10 cellular contexts compared by ENCODE assay signal in genomic region chr6:26271640-26272090, GRCh38.
DNase-seq lines count a peak whose midpoint lies in the region; ATAC-seq and TF ChIP-seq lines count a peak whose summit lies in the region.
"Had no signal": no experiment of that assay in that cellular context is flagged by ENCODE, and none has a peak within 500 bp of the region (broad histone marks: within the 10 kb centered on the region; RNA-seq: fewer than 3 reads in every experiment).

No MANE protein-coding gene starts in this region.

- TF ChIP-seq POLR2A in spleen (IDR thresholded peaks at IDR 0.05) = peak in 2 of 3 donors; percentile 9 to 44

- H3K4me1 ChIP-seq in iPS DF 6.9 (ENCODE audit: control insufficient read depth, insufficient read depth, low read length) (peaks cover 1% of the 10 kb centered on the region; the same call in 1 of the 2 replicates), spleen (peaks cover 6 to 46% (median 31%) of the 10 kb centered on the region in 6 donors)

- CTCF ChIA-PET in RWPE1 (lab: Yijun Ruan, JAX) = no interaction called here

- POLR2A ChIA-PET in RWPE1 (lab: Yijun Ruan, JAX; ENCODE audit: low non-redundant PET) = interaction anchor here (0.6 to 4.8 kb wide), 3 partner anchors 21 to 1593 kb away, joined by 3 to 39 read pairs (median 7); a partner anchor contains a TSS

- H3K27me3 Mint-ChIP-seq in effector memory CD8-positive, alpha-beta T cell = no peaks in the 10 kb centered on the region
- H3K27me3 Mint-ChIP-seq: stimulated activated naive B cell treated with anti-CD40 and anti-IgM and Interleukin-4, amounts not matched to agents 10 μg/mL and 1 μg/mL and 100 μg/mL, for 72 hours had no signal

- H3K4me3 ChIP-seq in iPS DF 6.9 (ENCODE audit: low read length) (peak overlapping the region; percentile 87; the same call in 1 of the 2 replicates), spleen (peak overlapping the region; percentile 22 to 71 (median 38))

- intact Hi-C loops in spleen (cut with DNase I; ENCODE audit: low total_unique reads) = no loop called here

- no peak overlapping the region for H3K27ac Mint-ChIP-seq in effector memory CD8-positive, alpha-beta T cell
- H3K27ac Mint-ChIP-seq: stimulated activated naive B cell treated with anti-CD40 and anti-IgM and Interleukin-4, amounts not matched to agents 10 μg/mL and 1 μg/mL and 100 μg/mL, for 72 hours had no signal

- WGBS in iPS DF 6.9 (ENCODE audit: insufficient coverage, insufficient read length) = no CpG with 5 or more reads among the region's 11 CpGs
- WGBS in spleen, 5 donors = 0 to 1% (median 1%) methylated on average over 11 of the region's 11 CpGs

- DNase-seq in RWPE1 (ENCODE audit: low spot score) (no peak), iPS DF 6.9 (ENCODE audit: low read depth, low spot score) (no peak), spleen (no peak), kidney glomerular epithelial cell (lab: John Stamatoyannopoulos, UW) (no peak)
- DNase-seq in effector memory CD8-positive, alpha-beta T cell = no peak

- H3K9me3 ChIP-seq in iPS DF 6.9 (ENCODE audit: control insufficient read depth, insufficient read depth, low read length) (no peaks in the 10 kb centered on the region), spleen (no peaks in the 10 kb centered on the region)

- H3K27ac ChIP-seq in RWPE1 (peak overlapping the region; percentile 98), iPS DF 6.9 (ENCODE audit: low read length) (no peak overlapping the region), spleen (peak overlapping the region; percentile 91 to 99 (median 98))

- no peaks in the 10 kb centered on the region for H3K9me3 Mint-ChIP-seq in effector memory CD8-positive, alpha-beta T cell
- H3K9me3 Mint-ChIP-seq: stimulated activated naive B cell treated with anti-CD40 and anti-IgM and Interleukin-4, amounts not matched to agents 10 μg/mL and 1 μg/mL and 100 μg/mL, for 72 hours had no signal

- peaks cover 8% of the 10 kb centered on the region for H3K36me3 Mint-ChIP-seq in effector memory CD8-positive, alpha-beta T cell (ENCODE audit: insufficient read depth)
- H3K36me3 Mint-ChIP-seq: stimulated activated naive B cell treated with anti-CD40 and anti-IgM and Interleukin-4, amounts not matched to agents 10 μg/mL and 1 μg/mL and 100 μg/mL, for 72 hours had no signal

- H3K27me3 ChIP-seq in iPS DF 6.9 (ENCODE audit: control insufficient read depth, insufficient read depth, low read length) (no peaks in the 10 kb centered on the region), spleen (replicated peaks in 1 of 7) (peaks cover 0 to 17% (median 0%) of the 10 kb centered on the region in 7 donors)

- peaks cover 6 to 19% of the 10 kb centered on the region in 2 donors for H3K4me1 Mint-ChIP-seq in effector memory CD8-positive, alpha-beta T cell (ENCODE audit: low read depth in 2 of 2)

- H3K4me3 Mint-ChIP-seq in effector memory CD8-positive, alpha-beta T cell = no peak overlapping the region
- H3K4me3 Mint-ChIP-seq: stimulated activated naive B cell treated with anti-CD40 and anti-IgM and Interleukin-4, amounts not matched to agents 10 μg/mL and 1 μg/mL and 100 μg/mL, for 72 hours had no signal

- no peaks in the 10 kb centered on the region for H3K36me3 ChIP-seq in iPS DF 6.9 (ENCODE audit: control insufficient read depth, insufficient read depth, low read length)
- H3K36me3 ChIP-seq in spleen = no peaks in the 10 kb centered on the region

- ATAC-seq in GM19395 (IDR thresholded peaks at IDR 0.05; ENCODE audit: unreplicated experiment) (peak; percentile 1), GM19455 (IDR thresholded peaks at IDR 0.05; ENCODE audit: unreplicated experiment) (no peak), HG02642 (IDR thresholded peaks at IDR 0.05; ENCODE audit: poor library complexity, unreplicated experiment) (no peak)
- no peak for ATAC-seq in effector memory CD8-positive, alpha-beta T cell (replicated peaks)
- ATAC-seq: HCT116 had no signal

- TF ChIP-seq CTCF in RWPE1 (conservative IDR thresholded peaks at IDR 0.05; ENCODE audit: low read depth) (no peak), spleen (IDR thresholded peaks at IDR 0.05 in 8 of 11, conservative IDR thresholded peaks at IDR 0.05 in 3 of 11) (no peak)
